13 cellular contexts compared by ENCODE assay signal in the genomic region with DNA sequence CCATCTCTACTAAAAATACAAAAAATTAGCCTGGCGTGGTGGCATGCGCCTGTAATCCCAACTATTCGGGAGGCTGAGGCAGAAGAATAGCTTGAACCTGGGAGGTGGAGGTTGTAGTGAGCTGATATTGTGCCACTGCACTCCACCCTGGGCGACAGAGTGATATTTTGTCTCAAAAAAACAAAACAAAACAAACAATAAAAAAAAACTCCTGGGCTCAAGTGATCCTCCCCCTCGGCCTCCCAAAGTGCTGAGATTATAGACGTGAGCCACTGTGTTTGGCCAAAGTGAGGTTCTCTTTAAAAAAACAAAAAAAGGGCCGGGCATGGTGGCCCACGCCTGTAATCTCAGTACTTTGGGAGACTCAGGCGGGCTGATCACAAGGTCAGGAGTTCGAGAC. TPM values are rescaled to one million over a fixed set of nuclear protein-coding genes. Genes with fewer than 3 reads are reported as not detected.
A peak's percentile ranks its signal among the peaks of the same experiment; 100 is the strongest.
DNase-seq lines count a peak whose midpoint lies in the region; ATAC-seq, FAIRE-seq and TF ChIP-seq lines count a peak whose summit lies in the region.
"Had no signal": no experiment of that assay in that cellular context is flagged by ENCODE, and none has a peak within 500 bp of the region (broad histone marks: within the 10 kb centered on the region; RNA-seq: fewer than 3 reads in every experiment).

No MANE protein-coding gene starts in this region.

- no peak for FAIRE-seq in HepG2 (lab: Jason Lieb, UNC)

- BruUV-seq in HepG2 (replicated peaks; lab: Mats Ljungman, UMichigan): no TSS peak

- no peak overlapping the region for H2AFZ ChIP-seq in HepG2 (ENCODE audit: low read length)

- ATAC-seq in right lobe of liver (no peak), HepG2 (no peak), GM18907 (IDR thresholded peaks at IDR 0.05; ENCODE audit: unreplicated experiment) (no peak)
- ATAC-seq in stimulated activated effector memory CD8-positive, alpha-beta T cell treated with anti-CD3 and anti-CD28 coated beads, Interleukin-12 subunit alpha, Interleukin-12 subunit beta, amount 100 ng/mL, for 72 hours: no peak
- ATAC-seq: activated CD4-positive, CD25-positive, alpha-beta regulatory T cell treated with anti-CD3 and anti-CD28 coated beads, Interleukin-2, amount 50 U/mL, for 24 hours had no signal

- H3K4me3 Mint-ChIP-seq in chondrocyte (ENCODE audit: unreplicated experiment): no peak overlapping the region
- no peak overlapping the region for H3K4me3 Mint-ChIP-seq in stimulated activated effector memory CD8-positive, alpha-beta T cell treated with anti-CD3 and anti-CD28 coated beads, Interleukin-12 subunit alpha, Interleukin-12 subunit beta, amount 100 ng/mL, for 72 hours
- H3K4me3 Mint-ChIP-seq: activated naive CD4-positive, alpha-beta T cell treated with anti-CD3 and anti-CD28 coated beads, Interleukin-2, amount 50 U/mL, for 24 hours; memory B cell had no signal

- H3K9me3 ChIP-seq in right lobe of liver (no peaks in the 10 kb centered on the region), HepG2 (ENCODE audit: low read length) (no peaks in the 10 kb centered on the region), ovary (no peaks in the 10 kb centered on the region), vagina (no peaks in the 10 kb centered on the region)

- H4K20me1 ChIP-seq in HepG2 (ENCODE audit: insufficient read depth, low read length): no peaks in the 10 kb centered on the region

- H3K4me1 Mint-ChIP-seq in chondrocyte (ENCODE audit: low read depth): peaks cover 38% of the 10 kb centered on the region
- H3K4me1 Mint-ChIP-seq in stimulated activated effector memory CD8-positive, alpha-beta T cell treated with anti-CD3 and anti-CD28 coated beads, Interleukin-12 subunit alpha, Interleukin-12 subunit beta, amount 100 ng/mL, for 72 hours: peaks cover 22% of the 10 kb centered on the region

- no peaks in the 10 kb centered on the region for H3K27me3 Mint-ChIP-seq in chondrocyte (ENCODE audit: low read depth)
- H3K27me3 Mint-ChIP-seq: activated naive CD4-positive, alpha-beta T cell treated with anti-CD3 and anti-CD28 coated beads, Interleukin-2, amount 50 U/mL, for 24 hours; memory B cell had no signal

- peak overlapping the region; percentile 96 to 100 (median 99) for H3K27ac ChIP-seq in right lobe of liver
- H3K27ac ChIP-seq in HepG2 (ENCODE audit: extremely low read length, insufficient read depth, low read length): no peak overlapping the region
- H3K27ac ChIP-seq in ovary: peak overlapping the region; percentile 72 to 99
- H3K27ac ChIP-seq in vagina: peak overlapping the region; percentile 97

- no peaks in the 10 kb centered on the region for H3K9me3 Mint-ChIP-seq in chondrocyte (ENCODE audit: low read depth)
- H3K9me3 Mint-ChIP-seq in stimulated activated effector memory CD8-positive, alpha-beta T cell treated with anti-CD3 and anti-CD28 coated beads, Interleukin-12 subunit alpha, Interleukin-12 subunit beta, amount 100 ng/mL, for 72 hours: no peaks in the 10 kb centered on the region
- H3K9me3 Mint-ChIP-seq: activated naive CD4-positive, alpha-beta T cell treated with anti-CD3 and anti-CD28 coated beads, Interleukin-2, amount 50 U/mL, for 24 hours; memory B cell had no signal

- TF ChIP-seq CTCF in right lobe of liver (IDR thresholded peaks at IDR 0.05): no peak
- no peak for TF ChIP-seq CTCF in HepG2 (CRISPR knock-in tag; IDR thresholded peaks at IDR 0.05)
- TF ChIP-seq CTCF in chondrocyte (IDR thresholded peaks at IDR 0.05): no peak
- TF ChIP-seq CTCF in ovary (IDR thresholded peaks at IDR 0.05): no peak
- TF ChIP-seq CTCF in vagina (IDR thresholded peaks at IDR 0.05): no peak

- POLR2A ChIA-PET in HepG2 (lab: Yijun Ruan, JAX): interaction anchor here (1.4 to 1.5 kb wide), 2 partner anchors 9 to 13 kb away, joined by 3 to 5 read pairs; no protein-coding TSS in a partner anchor

- in situ Hi-C loops in HepG2 (cut with HindIII; ENCODE audit: extremely low pct_ligation_motif_present, low pct_unique_long_range_greater_than_20kb): no loop called here

- H3K36me3 Mint-ChIP-seq in chondrocyte (ENCODE audit: low read depth): no peaks in the 10 kb centered on the region
- peaks cover 44% of the 10 kb centered on the region for H3K36me3 Mint-ChIP-seq in stimulated activated effector memory CD8-positive, alpha-beta T cell treated with anti-CD3 and anti-CD28 coated beads, Interleukin-12 subunit alpha, Interleukin-12 subunit beta, amount 100 ng/mL, for 72 hours
- H3K36me3 Mint-ChIP-seq: activated naive CD4-positive, alpha-beta T cell treated with anti-CD3 and anti-CD28 coated beads, Interleukin-2, amount 50 U/mL, for 24 hours; memory B cell had no signal

- H3K4me1 ChIP-seq in right lobe of liver (peaks cover 3 to 39% (median 20%) of the 10 kb centered on the region in 4 donors), HepG2 (ENCODE audit: insufficient read depth, low read length) (peaks cover 77% of the 10 kb centered on the region), ovary (ENCODE audit: insufficient read depth) (peaks cover 17% of the 10 kb centered on the region), vagina (peaks cover 69% of the 10 kb centered on the region)

- WGBS in right lobe of liver (ENCODE audit: insufficient coverage, low coverage, low lambda C conversion rate, missing lambda C conversion rate): 83% methylated on average over 7 of the region's 10 CpGs
- whole genome bisulfite sequencing in HepG2 (ENCODE audit: low lambda C conversion rate): 46% methylated on average over 10 of the region's 10 CpGs
- 59 to 70% (median 67%) methylated on average over 10 of the region's 10 CpGs for WGBS in ovary, 3 donors

- TF ChIP-seq EP300 in HepG2 (IDR thresholded peaks at IDR 0.05; ENCODE audit: low read depth in 2 of 2, low read length in 2 of 2) (no peak), HepG2 (CRISPR knock-in tag; IDR thresholded peaks at IDR 0.05; ENCODE audit: borderline replicate concordance) (no peak), ovary (IDR thresholded peaks at IDR 0.05) (no peak)

- no peak for TF ChIP-seq RAD21 in HepG2 (CRISPR knock-in tag; IDR thresholded peaks at IDR 0.05)

- no peak overlapping the region for H3K4me2 ChIP-seq in HepG2 (ENCODE audit: low read depth, low read length)

- CTCF ChIA-PET in HepG2 (lab: Yijun Ruan, JAX; ENCODE audit: low intra/inter-chr PET ratio, low total read pairs): no interaction called here

- no peaks in the 10 kb centered on the region for H3K27me3 ChIP-seq in right lobe of liver
- H3K27me3 ChIP-seq in HepG2 (ENCODE audit: control insufficient read depth in 1 of 2, insufficient read depth in 2 of 2, low read length in 2 of 2): no peaks in the 10 kb centered on the region; a peak in 2 of 5 replicates
- no peaks in the 10 kb centered on the region for H3K27me3 ChIP-seq in ovary
- H3K27me3 ChIP-seq in vagina: no peaks in the 10 kb centered on the region

- peak overlapping the region; percentile 99 for H3K27ac Mint-ChIP-seq in chondrocyte (ENCODE audit: unreplicated experiment)
- H3K27ac Mint-ChIP-seq in stimulated activated effector memory CD8-positive, alpha-beta T cell treated with anti-CD3 and anti-CD28 coated beads, Interleukin-12 subunit alpha, Interleukin-12 subunit beta, amount 100 ng/mL, for 72 hours: no peak overlapping the region
- H3K27ac Mint-ChIP-seq: activated naive CD4-positive, alpha-beta T cell treated with anti-CD3 and anti-CD28 coated beads, Interleukin-2, amount 50 U/mL, for 24 hours had no signal

- intact Hi-C loops in right lobe of liver (cut with DNase I): no loop called here
- intact Hi-C loops in HepG2 (cut with micrococcal nuclease; ENCODE audit: unreplicated experiment): no loop called here
- intact Hi-C loops in ovary (cut with DNase I): loop anchor here in 1 of 4 donors (10.0 kb wide), 1 partner anchor 1057 kb away; no protein-coding TSS in a partner anchor
- intact Hi-C loops in vagina (cut with DNase I): no loop called here

- H3K79me2 ChIP-seq in HepG2 (ENCODE audit: insufficient read depth, low read length): peaks cover 4% of the 10 kb centered on the region

- no peak for DNase-seq in right lobe of liver
- DNase-seq in HepG2 (ENCODE audit: low spot score): no peak
- no peak for DNase-seq in chondrocyte (ENCODE audit: low spot score)
- peak in 1 of 5 donors; percentile 13 for DNase-seq in ovary
- no peak for DNase-seq in vagina (ENCODE audit: extremely low spot score in 2 of 2)
- no peak for DNase-seq in stimulated activated effector memory CD8-positive, alpha-beta T cell treated with anti-CD3 and anti-CD28 coated beads, Interleukin-12 subunit alpha, Interleukin-12 subunit beta, amount 100 ng/mL, for 72 hours (ENCODE audit: low spot score in 2 of 2)
- no peak for DNase-seq in SIG-M5 (lab: John Stamatoyannopoulos, UW)
- DNase-seq: head of caudate nucleus had no signal

- no peak for TF ChIP-seq POLR2A in right lobe of liver (IDR thresholded peaks at IDR 0.05)
- TF ChIP-seq POLR2A in HepG2 (IDR thresholded peaks at IDR 0.05; ENCODE audit: insufficient read depth in 1 of 2, low read depth in 2 of 2, low read length in 2 of 2): no peak
- TF ChIP-seq POLR2A in ovary (IDR thresholded peaks at IDR 0.05): no peak
- no peak for TF ChIP-seq POLR2A in vagina (IDR thresholded peaks at IDR 0.05)

- H3K4me3 ChIP-seq in right lobe of liver: no peak overlapping the region
- H3K4me3 ChIP-seq in HepG2 (replicated peaks in 1 of 3; ENCODE audit: insufficient read depth in 1 of 3, low read depth in 2 of 3, low read length in 3 of 3): no peak overlapping the region
- H3K4me3 ChIP-seq in ovary: no peak overlapping the region
- no peak overlapping the region for H3K4me3 ChIP-seq in vagina

- H3K9ac ChIP-seq in HepG2 (ENCODE audit: insufficient read depth, low read depth, low read length): no peak overlapping the region

- H3K36me3 ChIP-seq in right lobe of liver: no peaks in the 10 kb centered on the region
- H3K36me3 ChIP-seq in HepG2 (replicated peaks in 1 of 2; ENCODE audit: control insufficient read depth in 1 of 2, insufficient read depth in 2 of 2, low read length in 2 of 2): no peaks in the 10 kb centered on the region
- no peaks in the 10 kb centered on the region for H3K36me3 ChIP-seq in ovary
- H3K36me3 ChIP-seq in vagina: no peaks in the 10 kb centered on the region

RNA-seq across cellular contexts. Expression of a gene that starts 3.8 kb away (rescaled TPM):
- 100 to 1,000 TPM in 2 of 6 experiments, 10 to 100 TPM in 4; 10.2 to 378 (median 66.0) TPM for total RNA-seq in right lobe of liver
- 4.9 and 7.7 TPM in 2 replicates for total RNA-seq in HepG2 (2016; rRNA removed; fragmentation: Illumina TruSeq; extraction: Trizol)
- total RNA-seq in HepG2 (2016; cell fraction: cytosol; rRNA removed; fragmentation: Illumina TruSeq; extraction: Trizol; ENCODE audit: low read depth): 3.3 and 3.8 TPM in 2 replicates
- 3.8 and 7.5 TPM in 2 replicates for total RNA-seq in HepG2 (2016; cell fraction: insoluble cytoplasmic fraction; rRNA removed; fragmentation: Illumina TruSeq; extraction: Trizol)
- 6.6 TPM in 2 replicates for total RNA-seq in HepG2 (2016; cell fraction: membrane; rRNA removed; fragmentation: Illumina TruSeq; extraction: Trizol)
- total RNA-seq in HepG2 (2016; cell fraction: nucleus; rRNA removed; fragmentation: Illumina TruSeq; extraction: Trizol): 7.2 and 8.6 TPM in 2 replicates
- 8.2 and 15.9 TPM in 2 replicates for polyA plus RNA-seq in HepG2 (2011; rRNA removed)
- 10.9 and 15.9 TPM in 2 replicates for polyA plus RNA-seq in HepG2 (2011; cell fraction: cytosol; rRNA removed)
- polyA plus RNA-seq in HepG2 (2011; cell fraction: nucleus; rRNA removed): 19.5 and 30.3 TPM in 2 replicates
- polyA plus RNA-seq in HepG2 (2012): 2.5 and 5.8 TPM in 2 replicates
- 2.6 and 2.8 TPM in 2 replicates for polyA plus RNA-seq in HepG2 (2016; cell fraction: cytosol; fragmentation: Illumina TruSeq; extraction: Trizol; ENCODE audit: low read depth)
- polyA plus RNA-seq in HepG2 (2016; cell fraction: insoluble cytoplasmic fraction; fragmentation: Illumina TruSeq; extraction: Trizol; ENCODE audit: low read depth): 5.6 and 7.1 TPM in 2 replicates
- polyA plus RNA-seq in HepG2 (2016; cell fraction: membrane; fragmentation: Illumina TruSeq; extraction: Trizol; ENCODE audit: low read depth): 3.6 and 3.7 TPM in 2 replicates
- 15.5 and 16.4 TPM in 2 replicates for polyA plus RNA-seq in HepG2 (2016; cell fraction: nucleus; fragmentation: Illumina TruSeq; extraction: Trizol; ENCODE audit: insufficient read depth, low read depth)
- 17.5 and 34.8 TPM in 2 replicates for polyA minus RNA-seq in HepG2 (2011; rRNA and poly(A)+ RNA removed; ENCODE audit: low replicate concordance)
- polyA minus RNA-seq in HepG2 (2011; cell fraction: cytosol; rRNA and poly(A)+ RNA removed): 14.3 and 14.8 TPM in 2 replicates
- 7.0 and 8.7 TPM in 2 replicates for polyA minus RNA-seq in HepG2 (2011; cell fraction: nucleus; rRNA and poly(A)+ RNA removed)
- total RNA-seq in chondrocyte: 99.0 to 129 TPM (median 122 TPM) in 3 replicates
- total RNA-seq in ovary: 1,000 to 10,000 TPM in 2 of 7 donors, 100 to 1,000 TPM in 5; 154 to 3,039 (median 413) TPM
- 100 to 1,000 TPM in 1 of 2 donors, 1 to 10 TPM in 1; 6.8 to 570 TPM for polyA plus RNA-seq in ovary
- 1,161 TPM for total RNA-seq in vagina

RNA-seq across cellular contexts. Expression of a gene that starts 12.1 kb away (rescaled TPM):
- total RNA-seq in right lobe of liver (10 to 100 TPM; 16.6 to 34.5 (median 17.6) TPM), HepG2 (2016; rRNA removed; fragmentation: Illumina TruSeq; extraction: Trizol) (7.3 and 12.9 TPM in 2 replicates), chondrocyte (26.8 to 34.0 TPM (median 30.5 TPM) in 3 replicates), ovary (10 to 100 TPM; 24.9 to 52.2 (median 27.9) TPM), vagina (65.6 TPM)
- total RNA-seq in HepG2 (2016; cell fraction: cytosol; rRNA removed; fragmentation: Illumina TruSeq; extraction: Trizol; ENCODE audit: low read depth): 3.3 and 3.6 TPM in 2 replicates
- 6.4 and 13.9 TPM in 2 replicates for total RNA-seq in HepG2 (2016; cell fraction: insoluble cytoplasmic fraction; rRNA removed; fragmentation: Illumina TruSeq; extraction: Trizol)
- total RNA-seq in HepG2 (2016; cell fraction: membrane; rRNA removed; fragmentation: Illumina TruSeq; extraction: Trizol): 2.8 and 3.5 TPM in 2 replicates
- 11.6 and 14.2 TPM in 2 replicates for total RNA-seq in HepG2 (2016; cell fraction: nucleus; rRNA removed; fragmentation: Illumina TruSeq; extraction: Trizol)
- polyA plus RNA-seq in HepG2 (2011; rRNA removed) (9.2 and 11.1 TPM in 2 replicates), ovary (10 to 100 TPM; 12.2 to 23.5 TPM)
- 4.3 and 4.7 TPM in 2 replicates for polyA plus RNA-seq in HepG2 (2011; cell fraction: cytosol; rRNA removed)
- 77.7 and 77.9 TPM in 2 replicates for polyA plus RNA-seq in HepG2 (2011; cell fraction: nucleus; rRNA removed)
- 15.8 and 16.0 TPM in 2 replicates for polyA plus RNA-seq in HepG2 (2012)
- polyA plus RNA-seq in HepG2 (2016; cell fraction: cytosol; fragmentation: Illumina TruSeq; extraction: Trizol; ENCODE audit: low read depth): 0.83 and 0.93 TPM in 2 replicates
- 5.4 and 6.8 TPM in 2 replicates for polyA plus RNA-seq in HepG2 (2016; cell fraction: insoluble cytoplasmic fraction; fragmentation: Illumina TruSeq; extraction: Trizol; ENCODE audit: low read depth)
- polyA plus RNA-seq in HepG2 (2016; cell fraction: membrane; fragmentation: Illumina TruSeq; extraction: Trizol; ENCODE audit: low read depth): 1.6 and 1.7 TPM in 2 replicates
- polyA plus RNA-seq in HepG2 (2016; cell fraction: nucleus; fragmentation: Illumina TruSeq; extraction: Trizol; ENCODE audit: insufficient read depth, low read depth): 55.0 and 69.3 TPM in 2 replicates
- 6.5 and 15.0 TPM in 2 replicates for polyA minus RNA-seq in HepG2 (2011; rRNA and poly(A)+ RNA removed; ENCODE audit: low replicate concordance)
- 3.4 and 5.3 TPM in 2 replicates for polyA minus RNA-seq in HepG2 (2011; cell fraction: cytosol; rRNA and poly(A)+ RNA removed)
- polyA minus RNA-seq in HepG2 (2011; cell fraction: nucleus; rRNA and poly(A)+ RNA removed): 13.1 and 15.0 TPM in 2 replicates

RNA-seq across cellular contexts. Expression of a gene that starts 14.1 kb away (rescaled TPM):
- total RNA-seq in right lobe of liver (100 to 1,000 TPM; 164 to 466 (median 202) TPM), HepG2 (2016; rRNA removed; fragmentation: Illumina TruSeq; extraction: Trizol) (381 and 425 TPM in 2 replicates), chondrocyte (184 to 211 TPM (median 190 TPM) in 3 replicates), ovary (100 to 1,000 TPM; 191 to 321 (median 263) TPM), vagina (190 TPM)
- 76.3 and 78.7 TPM in 2 replicates for total RNA-seq in HepG2 (2016; cell fraction: cytosol; rRNA removed; fragmentation: Illumina TruSeq; extraction: Trizol; ENCODE audit: low read depth)
- 372 and 392 TPM in 2 replicates for total RNA-seq in HepG2 (2016; cell fraction: insoluble cytoplasmic fraction; rRNA removed; fragmentation: Illumina TruSeq; extraction: Trizol)
- 80.0 and 92.1 TPM in 2 replicates for total RNA-seq in HepG2 (2016; cell fraction: membrane; rRNA removed; fragmentation: Illumina TruSeq; extraction: Trizol)
- 155 and 156 TPM in 2 replicates for total RNA-seq in HepG2 (2016; cell fraction: nucleus; rRNA removed; fragmentation: Illumina TruSeq; extraction: Trizol)
- polyA plus RNA-seq in HepG2 (2011; rRNA removed) (218 and 238 TPM in 2 replicates), ovary (100 to 1,000 TPM in 1 of 2 donors, 10 to 100 TPM in 1; 98.3 to 237 TPM)
- 353 and 456 TPM in 2 replicates for polyA plus RNA-seq in HepG2 (2011; cell fraction: cytosol; rRNA removed)
- polyA plus RNA-seq in HepG2 (2011; cell fraction: nucleus; rRNA removed): 218 and 223 TPM in 2 replicates
- 295 and 301 TPM in 2 replicates for polyA plus RNA-seq in HepG2 (2012)
- 101 and 108 TPM in 2 replicates for polyA plus RNA-seq in HepG2 (2016; cell fraction: cytosol; fragmentation: Illumina TruSeq; extraction: Trizol; ENCODE audit: low read depth)
- 447 and 526 TPM in 2 replicates for polyA plus RNA-seq in HepG2 (2016; cell fraction: insoluble cytoplasmic fraction; fragmentation: Illumina TruSeq; extraction: Trizol; ENCODE audit: low read depth)
- 92.7 and 94.2 TPM in 2 replicates for polyA plus RNA-seq in HepG2 (2016; cell fraction: membrane; fragmentation: Illumina TruSeq; extraction: Trizol; ENCODE audit: low read depth)
- 277 and 282 TPM in 2 replicates for polyA plus RNA-seq in HepG2 (2016; cell fraction: nucleus; fragmentation: Illumina TruSeq; extraction: Trizol; ENCODE audit: insufficient read depth, low read depth)
- polyA minus RNA-seq in HepG2 (2011; rRNA and poly(A)+ RNA removed; ENCODE audit: low replicate concordance): 319 and 512 TPM in 2 replicates
- 147 and 189 TPM in 2 replicates for polyA minus RNA-seq in HepG2 (2011; cell fraction: cytosol; rRNA and poly(A)+ RNA removed)
- polyA minus RNA-seq in HepG2 (2011; cell fraction: nucleus; rRNA and poly(A)+ RNA removed): 44.4 and 48.2 TPM in 2 replicates

RNA-seq across cellular contexts. Expression of a gene that starts 14.4 kb away (rescaled TPM):
- 1 to 10 TPM in 3 of 6 experiments, under 1 TPM in 2, not detected in 1; 0.62 to 2.0 (median 1.2) TPM for total RNA-seq in right lobe of liver
- 14.9 and 23.5 TPM in 2 replicates for total RNA-seq in HepG2 (2016; rRNA removed; fragmentation: Illumina TruSeq; extraction: Trizol)
- not detected in 2 replicates for total RNA-seq in HepG2 (2016; cell fraction: cytosol; rRNA removed; fragmentation: Illumina TruSeq; extraction: Trizol; ENCODE audit: low read depth)
- 11.9 and 20.6 TPM in 2 replicates for total RNA-seq in HepG2 (2016; cell fraction: insoluble cytoplasmic fraction; rRNA removed; fragmentation: Illumina TruSeq; extraction: Trizol)
- 2.6 and 4.1 TPM in 2 replicates for total RNA-seq in HepG2 (2016; cell fraction: membrane; rRNA removed; fragmentation: Illumina TruSeq; extraction: Trizol)
- total RNA-seq in HepG2 (2016; cell fraction: nucleus; rRNA removed; fragmentation: Illumina TruSeq; extraction: Trizol): 1.9 and 3.1 TPM in 2 replicates
- polyA plus RNA-seq in HepG2 (2011; rRNA removed): 4.8 and 5.2 TPM in 2 replicates
- polyA plus RNA-seq in HepG2 (2011; cell fraction: cytosol; rRNA removed): 1.3 TPM in 1 of 2 replicates, not detected in the other
- polyA plus RNA-seq in HepG2 (2011; cell fraction: nucleus; rRNA removed): not detected in 2 replicates
- 2.7 and 6.2 TPM in 2 replicates for polyA plus RNA-seq in HepG2 (2012)
- polyA plus RNA-seq in HepG2 (2016; cell fraction: cytosol; fragmentation: Illumina TruSeq; extraction: Trizol; ENCODE audit: low read depth): 2.4 and 2.9 TPM in 2 replicates
- polyA plus RNA-seq in HepG2 (2016; cell fraction: insoluble cytoplasmic fraction; fragmentation: Illumina TruSeq; extraction: Trizol; ENCODE audit: low read depth): 29.9 and 31.8 TPM in 2 replicates
- polyA plus RNA-seq in HepG2 (2016; cell fraction: membrane; fragmentation: Illumina TruSeq; extraction: Trizol; ENCODE audit: low read depth): 4.8 and 5.8 TPM in 2 replicates
- 4.4 and 8.0 TPM in 2 replicates for polyA plus RNA-seq in HepG2 (2016; cell fraction: nucleus; fragmentation: Illumina TruSeq; extraction: Trizol; ENCODE audit: insufficient read depth, low read depth)
- polyA minus RNA-seq in HepG2 (2011; rRNA and poly(A)+ RNA removed; ENCODE audit: low replicate concordance): 1.1 and 55.0 TPM in 2 replicates
- not detected in 2 replicates for polyA minus RNA-seq in HepG2 (2011; cell fraction: cytosol; rRNA and poly(A)+ RNA removed)
- polyA minus RNA-seq in HepG2 (2011; cell fraction: nucleus; rRNA and poly(A)+ RNA removed): not detected in 2 replicates
- 3.6 to 5.4 TPM (median 4.5 TPM) in 3 replicates for total RNA-seq in chondrocyte
- total RNA-seq in ovary: 1 to 10 TPM in 5 of 7 donors, under 1 TPM in 1, not detected in 1; 0.71 to 5.4 (median 2.6) TPM
- polyA plus RNA-seq in ovary: 1 to 10 TPM; 1.4 to 7.2 TPM
- total RNA-seq in vagina: not detected
- total RNA-seq: M059J had no signal

RNA-seq across cellular contexts. Expression of a gene that starts 18.9 kb away (rescaled TPM):
- total RNA-seq in right lobe of liver (1 to 10 TPM; 2.1 to 7.1 (median 3.7) TPM), HepG2 (2016; rRNA removed; fragmentation: Illumina TruSeq; extraction: Trizol) (35.8 and 44.0 TPM in 2 replicates), chondrocyte (9.9 to 22.8 TPM (median 11.9 TPM) in 3 replicates), ovary (10 to 100 TPM in 1 of 7 donors, 1 to 10 TPM in 6; 1.2 to 12.2 (median 7.7) TPM), vagina (10.8 TPM)
- total RNA-seq in HepG2 (2016; cell fraction: cytosol; rRNA removed; fragmentation: Illumina TruSeq; extraction: Trizol; ENCODE audit: low read depth): 9.6 and 10.1 TPM in 2 replicates
- 42.1 and 45.3 TPM in 2 replicates for total RNA-seq in HepG2 (2016; cell fraction: insoluble cytoplasmic fraction; rRNA removed; fragmentation: Illumina TruSeq; extraction: Trizol)
- total RNA-seq in HepG2 (2016; cell fraction: membrane; rRNA removed; fragmentation: Illumina TruSeq; extraction: Trizol): 6.9 and 12.1 TPM in 2 replicates
- 16.9 and 20.6 TPM in 2 replicates for total RNA-seq in HepG2 (2016; cell fraction: nucleus; rRNA removed; fragmentation: Illumina TruSeq; extraction: Trizol)
- polyA plus RNA-seq in HepG2 (2011; rRNA removed) (18.4 and 25.1 TPM in 2 replicates), ovary (1 to 10 TPM; 1.6 to 8.0 TPM)
- polyA plus RNA-seq in HepG2 (2011; cell fraction: cytosol; rRNA removed): 29.0 and 49.3 TPM in 2 replicates
- 16.5 and 17.7 TPM in 2 replicates for polyA plus RNA-seq in HepG2 (2011; cell fraction: nucleus; rRNA removed)
- 14.7 and 18.3 TPM in 2 replicates for polyA plus RNA-seq in HepG2 (2012)
- polyA plus RNA-seq in HepG2 (2016; cell fraction: cytosol; fragmentation: Illumina TruSeq; extraction: Trizol; ENCODE audit: low read depth): 11.8 and 12.6 TPM in 2 replicates
- polyA plus RNA-seq in HepG2 (2016; cell fraction: insoluble cytoplasmic fraction; fragmentation: Illumina TruSeq; extraction: Trizol; ENCODE audit: low read depth): 51.0 and 52.7 TPM in 2 replicates
- 9.0 and 9.3 TPM in 2 replicates for polyA plus RNA-seq in HepG2 (2016; cell fraction: membrane; fragmentation: Illumina TruSeq; extraction: Trizol; ENCODE audit: low read depth)
- polyA plus RNA-seq in HepG2 (2016; cell fraction: nucleus; fragmentation: Illumina TruSeq; extraction: Trizol; ENCODE audit: insufficient read depth, low read depth): 31.7 and 33.2 TPM in 2 replicates
- 44.4 and 185 TPM in 2 replicates for polyA minus RNA-seq in HepG2 (2011; rRNA and poly(A)+ RNA removed; ENCODE audit: low replicate concordance)
- polyA minus RNA-seq in HepG2 (2011; cell fraction: cytosol; rRNA and poly(A)+ RNA removed): 18.6 and 30.1 TPM in 2 replicates
- 8.7 and 11.3 TPM in 2 replicates for polyA minus RNA-seq in HepG2 (2011; cell fraction: nucleus; rRNA and poly(A)+ RNA removed)
